Comparison of ENCODE assay signal across 7 cellular contexts in genomic region chr1:111406325-111406768, GRCh38. TPM values are rescaled to one million over a fixed set of nuclear protein-coding genes. Genes with fewer than 3 reads are reported as not detected.
DNase-seq lines count a peak whose midpoint lies in the region; ATAC-seq lines count a peak whose summit lies in the region.

No MANE protein-coding gene starts in this region.

- peak overlapping the region; percentile 41 to 93 (median 80) for H3K27ac Mint-ChIP-seq in naive thymus-derived CD8-positive, alpha-beta T cell

- peak; percentile 2 for DNase-seq in NCI-H345 treated with DMSO at 0.1 percent for 48 hours (lab: John Stamatoyannopoulos, UW; ENCODE audit: unreplicated experiment)
- DNase-seq in activated naive CD4-positive, alpha-beta T cell treated with anti-CD3 and anti-CD28 coated beads, Interleukin-2, amount 50 U/mL, for 16 hours: peak; percentile 40
- peak; percentile 11 to 73 (median 48) for DNase-seq in naive thymus-derived CD8-positive, alpha-beta T cell
- DNase-seq in SIG-M5 treated with dmso at 0.1 percent for 504 hours (lab: John Stamatoyannopoulos, UW; ENCODE audit: unreplicated experiment): no peak

- no peaks in the 10 kb centered on the region for H3K9me3 Mint-ChIP-seq in naive thymus-derived CD8-positive, alpha-beta T cell

- ATAC-seq in GM18870 (IDR thresholded peaks at IDR 0.05; ENCODE audit: unreplicated experiment) (peak; percentile 85), HG02759 (IDR thresholded peaks at IDR 0.05; ENCODE audit: unreplicated experiment) (peak; percentile 97), GM21360 (IDR thresholded peaks at IDR 0.05; ENCODE audit: unreplicated experiment) (no peak)
- peak; percentile 100 for ATAC-seq in naive thymus-derived CD8-positive, alpha-beta T cell

- no peaks in the 10 kb centered on the region for H3K36me3 Mint-ChIP-seq in naive thymus-derived CD8-positive, alpha-beta T cell

- POLR2A ChIA-PET in naive thymus-derived CD8-positive, alpha-beta T cell (lab: Charles Lee): interaction anchor here (1.1 to 1.9 kb wide), 4 partner anchors 15 to 442 kb away, joined by 3 to 5 read pairs (median 4); partner anchors contain the start of genes ATP5PB, LRIF1 and WDR77

- peaks cover 14 to 29% (median 28%) of the 10 kb centered on the region in 4 donors for H3K4me1 Mint-ChIP-seq in naive thymus-derived CD8-positive, alpha-beta T cell

- H3K4me3 Mint-ChIP-seq in naive thymus-derived CD8-positive, alpha-beta T cell: peak overlapping the region; percentile 1 to 83 (median 60)

- no peaks in the 10 kb centered on the region for H3K27me3 Mint-ChIP-seq in naive thymus-derived CD8-positive, alpha-beta T cell

RNA-seq across cellular contexts. Expression of gene OVGP1, which starts 21.2 kb away (rescaled TPM):
- 1 to 10 TPM; 9.0 to 9.2 TPM for total RNA-seq in naive thymus-derived CD8-positive, alpha-beta T cell
- polyA plus RNA-seq in naive thymus-derived CD8-positive, alpha-beta T cell: 1 to 10 TPM in 1 of 3 donors, under 1 TPM in 2; 0.18 to 1.2 (median 0.51) TPM

RNA-seq across cellular contexts. Expression of gene WDR77, which starts 42.7 kb away (rescaled TPM):
- 10 to 100 TPM; 35.4 to 35.9 TPM for total RNA-seq in naive thymus-derived CD8-positive, alpha-beta T cell
- 10 to 100 TPM; 36.9 to 44.6 (median 43.9) TPM for polyA plus RNA-seq in naive thymus-derived CD8-positive, alpha-beta T cell

RNA-seq across cellular contexts. Expression of gene ATP5PB, which starts 42.9 kb away (rescaled TPM):
- 100 to 1,000 TPM; 105 to 115 TPM for total RNA-seq in naive thymus-derived CD8-positive, alpha-beta T cell
- 100 to 1,000 TPM; 411 to 437 (median 416) TPM for polyA plus RNA-seq in naive thymus-derived CD8-positive, alpha-beta T cell
